ENCODE assay signal across 17 cellular contexts in the genomic region with DNA sequence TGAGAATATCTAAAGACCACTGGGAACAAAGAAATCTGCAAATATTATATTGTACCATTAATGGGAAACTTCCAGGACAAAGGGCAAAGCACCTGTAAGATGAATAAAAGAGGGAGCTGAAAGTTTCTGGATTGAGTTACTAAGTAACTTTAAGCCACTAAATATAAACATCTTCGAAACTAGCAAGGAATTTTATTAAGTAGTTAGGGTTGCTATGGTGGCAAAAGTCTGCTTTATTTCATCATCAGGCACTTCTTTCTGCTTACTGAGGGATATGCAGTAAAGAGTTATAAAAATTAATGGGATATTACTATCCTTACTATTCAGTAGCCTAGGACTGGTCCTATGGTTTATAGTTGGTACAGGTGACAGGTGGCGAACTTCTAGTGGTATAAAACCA.
"Had no signal": no experiment of that assay in that cellular context is flagged by ENCODE, and none has a peak within 500 bp of the region (broad histone marks: within the 10 kb centered on the region; RNA-seq: fewer than 3 reads in every experiment).

No MANE protein-coding gene starts in this region.

- ATAC-seq: foreskin keratinocyte, gastroesophageal sphincter, heart left ventricle, left colon, left lobe of liver, left ventricle myocardium superior, mucosa of descending colon had no signal

- H3K9me3 Mint-ChIP-seq: mesothelial cell of epicardium had no signal

- H3K4me3 ChIP-seq: coronary artery, dorsolateral prefrontal cortex, esophagus muscularis mucosa, gastroesophageal sphincter, heart left ventricle, lower lobe of right lung, mucosa of descending colon had no signal

- H3K27ac ChIP-seq: coronary artery, dorsolateral prefrontal cortex, foreskin keratinocyte, heart left ventricle, lower lobe of right lung had no signal

- H3K4me1 Mint-ChIP-seq: mesothelial cell of epicardium had no signal

- H3K27me3 ChIP-seq: esophagus muscularis mucosa, foreskin keratinocyte, gastroesophageal sphincter, heart left ventricle had no signal

- H3K4me3 Mint-ChIP-seq: mesothelial cell of epicardium had no signal

- DNase-seq: dermis blood vessel endothelial cell; dorsolateral prefrontal cortex; effector CD4-positive, alpha-beta T cell; effector memory CD4-positive, alpha-beta T cell; foreskin keratinocyte; heart left ventricle; hippocampal formation; left colon; left ventricle myocardium superior; lower lobe of right lung; mesenchymal stem cell; mucosa of descending colon had no signal

- H3K27ac Mint-ChIP-seq: mesothelial cell of epicardium had no signal

- H3K4me1 ChIP-seq: foreskin keratinocyte, gastroesophageal sphincter, heart left ventricle, lower lobe of right lung had no signal

- H3K9me3 ChIP-seq: esophagus muscularis mucosa, gastroesophageal sphincter, heart left ventricle, lower lobe of right lung, mucosa of descending colon had no signal
